ENCODE assay signal across 20 cellular contexts in genomic region chr5:133742370-133743036, GRCh38.
DNase-seq lines count a peak whose midpoint lies in the region; ATAC-seq and TF ChIP-seq lines count a peak whose summit lies in the region.
"Had no signal": no experiment of that assay in that cellular context is flagged by ENCODE, and none has a peak within 500 bp of the region (broad histone marks: within the 10 kb centered on the region; RNA-seq: fewer than 3 reads in every experiment).

No MANE protein-coding gene starts in this region.

- intact Hi-C loops in left ventricle myocardium inferior (cut with micrococcal nuclease): no loop called here

- no peaks in the 10 kb centered on the region for H3K4me1 Mint-ChIP-seq in central memory CD8-positive, alpha-beta T cell
- H3K4me1 Mint-ChIP-seq in type B pancreatic cell (ENCODE audit: unreplicated experiment): peaks cover 22% of the 10 kb centered on the region
- H3K4me1 Mint-ChIP-seq: CD8-positive, alpha-beta memory T cell had no signal

- H3K27ac ChIP-seq in right atrium auricular region: no peak overlapping the region
- no peak overlapping the region for H3K27ac ChIP-seq in left ventricle myocardium inferior (replicated peaks)
- H3K27ac ChIP-seq: Peyer's patch, tibial artery, WERI-Rb-1 had no signal

- H3K4me1 ChIP-seq in right atrium auricular region (peaks cover 0 to 14% of the 10 kb centered on the region in 2 donors), left ventricle myocardium inferior (no peaks in the 10 kb centered on the region)
- H3K4me1 ChIP-seq: Peyer's patch, tibial artery had no signal

- DNase-seq in right atrium auricular region (ENCODE audit: low spot score) (peak; percentile 30), left ventricle myocardium inferior (no peak), type B pancreatic cell (ENCODE audit: extremely low spot score, unreplicated experiment) (peak; percentile 48), T-helper 9 cell (no peak), NCI-H69 (lab: John Stamatoyannopoulos, UW) (no peak), putamen (ENCODE audit: low spot score) (no peak)
- no peak for DNase-seq in central memory CD8-positive, alpha-beta T cell (ENCODE audit: low spot score in 2 of 2)
- DNase-seq: activated effector memory CD4-positive, alpha-beta T cell treated with anti-CD3 and anti-CD28 coated beads, Interleukin-2, amount 50 U/mL, for 16 hours; amygdala; CD8-positive, alpha-beta memory T cell; GDM1; NCI-H2081; NCI-H526 treated with DMSO at 0.1 percent for 48 hours; Peyer's patch; stimulated activated CD4-positive, alpha-beta T cell treated with anti-CD3 and anti-CD28 coated beads, Interleukin-2, amount 100 ng/mL, for 48 hours; SW 1271; tibial artery; WERI-Rb-1 had no signal

- H3K36me3 Mint-ChIP-seq in central memory CD8-positive, alpha-beta T cell (ENCODE audit: insufficient read depth): no peaks in the 10 kb centered on the region
- no peaks in the 10 kb centered on the region for H3K36me3 Mint-ChIP-seq in type B pancreatic cell
- H3K36me3 Mint-ChIP-seq: CD8-positive, alpha-beta memory T cell had no signal

- no peaks in the 10 kb centered on the region for H3K9me3 ChIP-seq in right atrium auricular region
- H3K9me3 ChIP-seq in left ventricle myocardium inferior (replicated peaks): no peaks in the 10 kb centered on the region
- H3K9me3 ChIP-seq: Peyer's patch, tibial artery had no signal

- H3K27ac Mint-ChIP-seq in central memory CD8-positive, alpha-beta T cell (ENCODE audit: low read depth): no peak overlapping the region
- no peak overlapping the region for H3K27ac Mint-ChIP-seq in type B pancreatic cell
- H3K27ac Mint-ChIP-seq: CD8-positive, alpha-beta memory T cell had no signal

- no peaks in the 10 kb centered on the region for H3K36me3 ChIP-seq in right atrium auricular region
- H3K36me3 ChIP-seq in left ventricle myocardium inferior: no peaks in the 10 kb centered on the region
- H3K36me3 ChIP-seq: Peyer's patch, tibial artery, WERI-Rb-1 had no signal

- TF ChIP-seq CTCF in right atrium auricular region (IDR thresholded peaks at IDR 0.05): no peak
- TF ChIP-seq CTCF in left ventricle myocardium inferior (IDR thresholded peaks at IDR 0.05; ENCODE audit: borderline replicate concordance): no peak
- no peak for TF ChIP-seq CTCF in type B pancreatic cell (conservative IDR thresholded peaks at IDR 0.05)

- H3K9me3 Mint-ChIP-seq in central memory CD8-positive, alpha-beta T cell: no peaks in the 10 kb centered on the region
- no peaks in the 10 kb centered on the region for H3K9me3 Mint-ChIP-seq in type B pancreatic cell
- H3K9me3 Mint-ChIP-seq: CD8-positive, alpha-beta memory T cell had no signal

- H3K4me3 ChIP-seq in right atrium auricular region (no peak overlapping the region), left ventricle myocardium inferior (no peak overlapping the region)
- H3K4me3 ChIP-seq: Peyer's patch, tibial artery had no signal

- H3K27me3 Mint-ChIP-seq in central memory CD8-positive, alpha-beta T cell: peaks cover 42% of the 10 kb centered on the region
- H3K27me3 Mint-ChIP-seq in type B pancreatic cell: peaks cover 24% of the 10 kb centered on the region

- H3K4me3 Mint-ChIP-seq in central memory CD8-positive, alpha-beta T cell: no peak overlapping the region
- no peak overlapping the region for H3K4me3 Mint-ChIP-seq in type B pancreatic cell
- H3K4me3 Mint-ChIP-seq: CD8-positive, alpha-beta memory T cell had no signal

- no peaks in the 10 kb centered on the region for H3K27me3 ChIP-seq in right atrium auricular region
- H3K27me3 ChIP-seq in left ventricle myocardium inferior (ENCODE audit: low read depth): peaks cover 47% of the 10 kb centered on the region
- H3K27me3 ChIP-seq: Peyer's patch, tibial artery had no signal

- peak; percentile 62 for ATAC-seq in HG03354 (IDR thresholded peaks at IDR 0.05; ENCODE audit: poor library complexity, severe bottlenecking, unreplicated experiment)
- ATAC-seq in central memory CD8-positive, alpha-beta T cell (replicated peaks; ENCODE audit: extremely low read depth, poor library complexity, severe bottlenecking): peak; percentile 19
- ATAC-seq: sciatic nerve had no signal

Comparison
In these comparisons a context has a peak if more than half of its experiments do, and no peak if none do; other contexts are left out.
1. DNase-seq: peak in right atrium auricular region (single experiment) and type B pancreatic cell (single experiment); none in left ventricle myocardium inferior (single experiment), central memory CD8-positive, alpha-beta T cell (0 of 2), T-helper 9 cell (single experiment), NCI-H69 (single experiment) and putamen (single experiment).